ENCODE assay signal across 15 cellular contexts in the genomic region with DNA sequence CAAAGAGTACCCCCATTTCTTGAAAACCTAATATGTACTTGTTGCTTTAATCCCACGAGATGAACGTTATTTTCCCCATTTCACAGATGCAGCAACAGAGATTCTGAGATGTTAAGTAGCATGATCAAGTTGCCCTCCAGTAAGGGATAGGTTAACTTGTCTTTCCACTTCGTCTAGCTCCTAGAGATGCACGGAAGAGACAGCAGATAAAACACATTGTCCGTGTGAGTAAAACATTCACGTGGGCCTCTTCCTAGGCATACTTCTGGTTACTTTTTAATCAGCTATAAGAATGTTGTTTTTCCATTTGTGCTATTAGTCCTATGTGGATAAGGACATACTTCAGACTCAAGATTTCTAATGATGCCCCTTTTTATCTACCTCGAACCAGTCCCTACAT. TPM values are rescaled to one million over a fixed set of nuclear protein-coding genes. Genes with fewer than 3 reads are reported as not detected.
DNase-seq lines count a peak whose midpoint lies in the region; ATAC-seq and TF ChIP-seq lines count a peak whose summit lies in the region.
"Had no signal": no experiment of that assay in that cellular context is flagged by ENCODE, and none has a peak within 500 bp of the region (broad histone marks: within the 10 kb centered on the region; RNA-seq: fewer than 3 reads in every experiment).

No MANE protein-coding gene starts in this region.

- no peak overlapping the region for H3K4ac ChIP-seq in mesenchymal stem cell (ENCODE audit: low read depth in 1 of 2, low read length in 2 of 2)

- no peak overlapping the region for H4K8ac ChIP-seq in mesenchymal stem cell (ENCODE audit: low read length)

- H3K4me2 ChIP-seq in mesenchymal stem cell (ENCODE audit: low read length, poor library complexity, severe bottlenecking): peak overlapping the region; percentile 62

- no peak overlapping the region for H2BK5ac ChIP-seq in mesenchymal stem cell (ENCODE audit: low read depth, low read length, poor library complexity, severe bottlenecking)

- H3K27ac ChIP-seq in HEK293 (ENCODE audit: extremely low read depth, low read depth, low read length) (peak overlapping the region; percentile 87), mesenchymal stem cell (ENCODE audit: low read length, poor library complexity, severe bottlenecking) (peak overlapping the region; percentile 97), gastrocnemius medialis (peak overlapping the region; percentile 80 to 88 (median 88))

- no peak overlapping the region for H2AK5ac ChIP-seq in mesenchymal stem cell (ENCODE audit: low read length, severe bottlenecking)

- H3K36me3 Mint-ChIP-seq in brain: no peaks in the 10 kb centered on the region
- H3K36me3 Mint-ChIP-seq: natural killer cell treated with Interleukin-12 subunit alpha and Interleukin-12 subunit beta and Interleukin-15 and Interleukin-18, amount 100 ng/mL, for 72 hours had no signal

- POLR2A ChIA-PET in HEK293 (lab: Yijun Ruan, JAX): no interaction called here

- H3K9me3 Mint-ChIP-seq in brain: peaks cover 0 to 2% (median 0%) of the 10 kb centered on the region in 5 experiments
- H3K9me3 Mint-ChIP-seq: activated T-cell treated with anti-CD3 and anti-CD28 coated beads, Interleukin-2, amount 50 U/mL, for 4 hours; dendritic cell treated with granulocyte-macrophage colony-stimulating factor and Interleukin-4, amounts not matched to agents 40 ng/mL and 50 ng/mL, for 4 days; T-helper 1 cell treated with Interleukin-12 subunit alpha and Interleukin-12 subunit beta and Interleukin-4 antibody, amounts not matched to agents 30 μg/mL and 1 μg/mL, for 36 hours had no signal

- no peak overlapping the region for H3K23ac ChIP-seq in mesenchymal stem cell (ENCODE audit: low read length in 2 of 2)

- in situ Hi-C loops in gastrocnemius medialis (cut with MboI; ENCODE audit: low sequenced_read_pairs in 4 of 4): loop anchor here in 1 of 4 donors (10.0 kb wide), 1 partner anchor 156 kb away; no protein-coding TSS in a partner anchor

- H3K27me3 Mint-ChIP-seq in brain: peaks cover 3% of the 10 kb centered on the region

- no peak for ATAC-seq in gastrocnemius medialis
- ATAC-seq: activated T-cell treated with anti-CD3 and anti-CD28 coated beads, Interleukin-2, amount 50 U/mL, for 4 hours; natural killer cell treated with Interleukin-12 subunit alpha and Interleukin-12 subunit beta and Interleukin-15 and Interleukin-18, amount 100 ng/mL, for 72 hours had no signal

- no peak for DNase-seq in mesenchymal stem cell
- no peak for DNase-seq in gastrocnemius medialis
- DNase-seq in AG20443 (ENCODE audit: low spot score): no peak
- DNase-seq in GM20000 (ENCODE audit: low spot score): no peak
- no peak for DNase-seq in NCI-H526 treated with DMSO at 0.1 percent for 48 hours (lab: John Stamatoyannopoulos, UW)
- DNase-seq in erythroblast (lab: John Stamatoyannopoulos, UW): no peak
- DNase-seq: activated CD4-positive, alpha-beta T cell treated with anti-CD3 and anti-CD28 coated beads for 4 hours; activated T-cell treated with anti-CD3 and anti-CD28 coated beads, Interleukin-2, amount 50 U/mL, for 4 hours; NCI-H1436 had no signal

- H3K4me1 Mint-ChIP-seq in brain: peaks cover 52% of the 10 kb centered on the region

- TF ChIP-seq CTCF in HEK293 (tag by site-specific recombination; IDR thresholded peaks at IDR 0.05): no peak
- no peak for TF ChIP-seq CTCF in brain (conservative IDR thresholded peaks at IDR 0.05)
- no peak for TF ChIP-seq CTCF in gastrocnemius medialis (IDR thresholded peaks at IDR 0.05 in 4 of 5, conservative IDR thresholded peaks at IDR 0.05 in 1 of 5)
- no peak for TF ChIP-seq CTCF in GM20000 (IDR thresholded peaks at IDR 0.05; ENCODE audit: extremely low read depth, missing control alignments)

- H3K27me3 ChIP-seq in mesenchymal stem cell (ENCODE audit: control insufficient read depth in 1 of 2, insufficient read depth in 1 of 2, low read length in 2 of 2) (no peaks in the 10 kb centered on the region), gastrocnemius medialis (no peaks in the 10 kb centered on the region)
- H3K27me3 ChIP-seq: Peyer's patch had no signal

- H3K4me1 ChIP-seq in HEK293 (ENCODE audit: control insufficient read depth, insufficient read depth, low read length) (peaks cover 24% of the 10 kb centered on the region), mesenchymal stem cell (ENCODE audit: control insufficient read depth, insufficient read depth, low read depth, low read length) (peaks cover 3% of the 10 kb centered on the region), gastrocnemius medialis (peaks cover 11 to 28% of the 10 kb centered on the region in 2 donors)
- H3K4me1 ChIP-seq: Peyer's patch had no signal

- no peaks in the 10 kb centered on the region for H3K9me3 ChIP-seq in HEK293 (ENCODE audit: control insufficient read depth, insufficient read depth, low read depth, low read length)
- no peaks in the 10 kb centered on the region for H3K9me3 ChIP-seq in mesenchymal stem cell (ENCODE audit: control insufficient read depth, low read length)
- H3K9me3 ChIP-seq in gastrocnemius medialis: no peaks in the 10 kb centered on the region
- H3K9me3 ChIP-seq: Peyer's patch had no signal

- H2BK120ac ChIP-seq in mesenchymal stem cell (ENCODE audit: low read depth, low read length): peak overlapping the region; percentile 67

- peak overlapping the region in 4 of 5 experiments; percentile 99 to 100 (median 100) for H3K27ac Mint-ChIP-seq in brain
- H3K27ac Mint-ChIP-seq: dendritic cell treated with granulocyte-macrophage colony-stimulating factor and Interleukin-4, amounts not matched to agents 40 ng/mL and 50 ng/mL, for 4 days; natural killer cell treated with Interleukin-12 subunit alpha and Interleukin-12 subunit beta and Interleukin-15 and Interleukin-18, amount 100 ng/mL, for 72 hours; T-helper 1 cell treated with Interleukin-12 subunit alpha and Interleukin-12 subunit beta and Interleukin-4 antibody, amounts not matched to agents 30 μg/mL and 1 μg/mL, for 36 hours had no signal

- H3K4me3 ChIP-seq in HEK293 (ENCODE audit: low read depth, low read length) (no peak overlapping the region), mesenchymal stem cell (ENCODE audit: insufficient read depth in 1 of 2, low read depth in 1 of 2, low read length in 2 of 2) (no peak overlapping the region), gastrocnemius medialis (no peak overlapping the region)

- peak overlapping the region; percentile 95 to 100 (median 99) for H3K4me3 Mint-ChIP-seq in brain
- H3K4me3 Mint-ChIP-seq: dendritic cell treated with granulocyte-macrophage colony-stimulating factor and Interleukin-4, amounts not matched to agents 40 ng/mL and 50 ng/mL, for 4 days; natural killer cell treated with Interleukin-12 subunit alpha and Interleukin-12 subunit beta and Interleukin-15 and Interleukin-18, amount 100 ng/mL, for 72 hours had no signal

- H3K18ac ChIP-seq in mesenchymal stem cell (ENCODE audit: low read depth in 1 of 2, low read length in 2 of 2): no peak overlapping the region

- no peak overlapping the region for H2AFZ ChIP-seq in mesenchymal stem cell (ENCODE audit: low read depth, low read length)

- intact Hi-C loops in gastrocnemius medialis (cut with DNase I; ENCODE audit: low total_unique reads): loop anchor here (5.0 to 10.0 kb wide), 3 partner anchors 106 to 149 kb away; no protein-coding TSS in a partner anchor

- TF ChIP-seq POLR2A in gastrocnemius medialis (IDR thresholded peaks at IDR 0.05): no peak
- no peak for TF ChIP-seq POLR2A in erythroblast (IDR thresholded peaks at IDR 0.05; ENCODE audit: low read length)

- no peaks in the 10 kb centered on the region for H3K79me1 ChIP-seq in mesenchymal stem cell (replicated peaks; ENCODE audit: low read length, poor library complexity, severe bottlenecking)

- H2BK12ac ChIP-seq in mesenchymal stem cell (ENCODE audit: low read length in 2 of 2): no peak overlapping the region

- H3K9ac ChIP-seq in mesenchymal stem cell (ENCODE audit: low read length): peak overlapping the region; percentile 71

- 77% methylated on average over 4 of the region's 7 CpGs for WGBS in mesenchymal stem cell

- H3K36me3 ChIP-seq in HEK293 (ENCODE audit: control insufficient read depth in 2 of 2, insufficient read depth in 1 of 2, low read length in 2 of 2) (no peaks in the 10 kb centered on the region), mesenchymal stem cell (ENCODE audit: control insufficient read depth in 1 of 2, insufficient read depth in 2 of 2, low read depth in 1 of 2, low read length in 2 of 2) (no peaks in the 10 kb centered on the region), gastrocnemius medialis (no peaks in the 10 kb centered on the region)
- H3K36me3 ChIP-seq: Peyer's patch had no signal

- CTCF ChIA-PET in HEK293 (lab: Yijun Ruan, JAX): interaction anchor here (0.6 to 1.4 kb wide), 3 partner anchors 47 to 186 kb away, joined by 3 to 4 read pairs (median 4); no protein-coding TSS in a partner anchor

- no peak overlapping the region for H4K91ac ChIP-seq in mesenchymal stem cell (ENCODE audit: low read length)

- no peak overlapping the region for H3K14ac ChIP-seq in mesenchymal stem cell (ENCODE audit: low read length in 2 of 2)

- H2BK15ac ChIP-seq in mesenchymal stem cell (ENCODE audit: low read depth, poor library complexity, severe bottlenecking): no peak overlapping the region

TF ChIP-seq in HEK293, 187 proteins besides CTCF, POLR2A, EP300 and RAD21:
- TF ChIP-seq SCRT2 (tag by site-specific recombination; IDR thresholded peaks at IDR 0.05): peak; percentile 38; the same call in 1 of the 2 replicates
- TF ChIP-seq ZNF701 (tag by site-specific recombination; IDR thresholded peaks at IDR 0.05): no peak

RNA-seq across cellular contexts. Expression of gene ARHGAP28, which starts 1.2 kb away (rescaled TPM):
- 1.2 TPM for polyA plus RNA-seq in brain (ENCODE audit: insufficient read depth, low read depth, low replicate concordance)
- polyA plus RNA-seq in mesenchymal stem cell (2013, experiment 1 of 2): 8.3 TPM
- polyA plus RNA-seq in mesenchymal stem cell (2013, experiment 2 of 2): 8.3 TPM
- 10 to 100 TPM in 1 of 4 donors, 1 to 10 TPM in 3; 4.6 to 17.9 (median 6.2) TPM for total RNA-seq in gastrocnemius medialis
- total RNA-seq: activated T-cell treated with anti-CD3 and anti-CD28 coated beads, Interleukin-2, amount 50 U/mL, for 4 hours; natural killer cell treated with Interleukin-12 subunit alpha and Interleukin-12 subunit beta and Interleukin-15 and Interleukin-18, amount 100 ng/mL, for 72 hours had no signal
